ENCODE assay signal across 10 cellular contexts in genomic region chr11:119319136-119319701, GRCh38. TPM values are rescaled to one million over a fixed set of nuclear protein-coding genes. Genes with fewer than 3 reads are reported as not detected.
DNase-seq lines count a peak whose midpoint lies in the region; ATAC-seq and TF ChIP-seq lines count a peak whose summit lies in the region.
"Had no signal": no experiment of that assay in that cellular context is flagged by ENCODE, and none has a peak within 500 bp of the region (broad histone marks: within the 10 kb centered on the region; RNA-seq: fewer than 3 reads in every experiment).

No MANE protein-coding gene starts in this region.

- peaks cover 7% of the 10 kb centered on the region for H3K27me3 Mint-ChIP-seq in CD8-positive, alpha-beta T cell (ENCODE audit: low read depth)
- H3K27me3 Mint-ChIP-seq in osteocyte (ENCODE audit: unreplicated experiment), result no peaks in the 10 kb centered on the region

- peak overlapping the region; percentile 83 for H2AK9ac ChIP-seq in IMR-90 (replicated peaks; ENCODE audit: low read depth, low read length, poor library complexity)

- POLR2A ChIA-PET in CD8-positive, alpha-beta T cell (lab: Charles Lee), result no interaction called here
- POLR2A ChIA-PET in IMR-90 (lab: Charles Lee; ENCODE audit: unreplicated experiment), result interaction anchor here (0.5 to 1.0 kb wide), 2 partner anchors 18 to 67 kb away, joined by 3 to 12 read pairs; no protein-coding TSS in a partner anchor

- peak overlapping the region; percentile 69 for H2BK5ac ChIP-seq in IMR-90 (ENCODE audit: low read depth, low read length, poor library complexity, severe bottlenecking)

- peaks cover 42% of the 10 kb centered on the region for H3K4me1 Mint-ChIP-seq in CD8-positive, alpha-beta T cell (ENCODE audit: low read depth)
- H3K4me1 Mint-ChIP-seq in osteocyte (ENCODE audit: unreplicated experiment), result peaks cover 50% of the 10 kb centered on the region

- no peak overlapping the region for H3K27ac ChIP-seq in CD8-positive, alpha-beta T cell (ENCODE audit: low read depth, low read length)
- peak overlapping the region; percentile 38 for H3K27ac ChIP-seq in IMR-90 (ENCODE audit: insufficient read depth, low read length)
- peak overlapping the region; percentile 27 for H3K27ac ChIP-seq in effector memory CD4-positive, alpha-beta T cell (ENCODE audit: insufficient read depth, low read length, poor library complexity, severe bottlenecking)

- H3K23ac ChIP-seq in IMR-90 (ENCODE audit: low read depth, low read length), result peak overlapping the region; percentile 72

- DNase-seq in CD8-positive, alpha-beta T cell, result peak in 1 of 7 experiments; percentile 45
- DNase-seq in IMR-90 (no peak), osteocyte (ENCODE audit: extremely low spot score, unreplicated experiment) (no peak), inferior parietal cortex (ENCODE audit: extremely low spot score) (no peak)
- no peak for DNase-seq in effector memory CD4-positive, alpha-beta T cell
- DNase-seq in activated CD4-positive, CD25-positive, alpha-beta regulatory T cell (lab: John Stamatoyannopoulos, UW), result no peak

- peak overlapping the region; percentile 90 for H2AFZ ChIP-seq in IMR-90 (replicated peaks; ENCODE audit: low read length, poor library complexity)

- 100% methylated on average over 1 of the region's 8 CpGs; no CpG with 5 or more reads in 1 of the 2 experiments for WGBS in IMR-90 (ENCODE audit: extremely low coverage in 2 of 2, insufficient read length in 1 of 2), 2 experiments

- no peaks in the 10 kb centered on the region for H3K36me3 Mint-ChIP-seq in CD8-positive, alpha-beta T cell
- peaks cover 2% of the 10 kb centered on the region for H3K36me3 Mint-ChIP-seq in osteocyte (ENCODE audit: unreplicated experiment)

- in situ Hi-C loops in IMR-90 (cut with MboI; ENCODE audit: low sequenced_read_pairs), result no loop called here

- H3K27me3 ChIP-seq in CD8-positive, alpha-beta T cell (ENCODE audit: insufficient read depth, low read length), result peaks cover 12% of the 10 kb centered on the region
- H3K27me3 ChIP-seq in IMR-90 (ENCODE audit: control insufficient read depth, insufficient read depth, low read length), result no peaks in the 10 kb centered on the region
- peaks cover 21% of the 10 kb centered on the region for H3K27me3 ChIP-seq in effector memory CD4-positive, alpha-beta T cell (replicated peaks; ENCODE audit: control insufficient read depth, insufficient read depth, low read length, poor library complexity, severe bottlenecking)

- H3K4ac ChIP-seq in IMR-90 (ENCODE audit: low read depth, low read length), result peak overlapping the region; percentile 86

- peak overlapping the region; percentile 74 for H2AK5ac ChIP-seq in IMR-90 (ENCODE audit: low read depth, low read length)

- no peaks in the 10 kb centered on the region for H3K36me3 ChIP-seq in CD8-positive, alpha-beta T cell (ENCODE audit: insufficient read depth, low read length)
- H3K36me3 ChIP-seq in IMR-90 (ENCODE audit: control insufficient read depth, insufficient read depth, low read length), result peaks cover 6% of the 10 kb centered on the region
- no peaks in the 10 kb centered on the region for H3K36me3 ChIP-seq in effector memory CD4-positive, alpha-beta T cell (ENCODE audit: control insufficient read depth, insufficient read depth, low read length)

- H3K9me3 Mint-ChIP-seq in CD8-positive, alpha-beta T cell, result no peaks in the 10 kb centered on the region
- no peaks in the 10 kb centered on the region for H3K9me3 Mint-ChIP-seq in osteocyte (ENCODE audit: unreplicated experiment)

- peak overlapping the region; percentile 78; the same call in 2 of the 3 replicates for H2BK15ac ChIP-seq in IMR-90 (ENCODE audit: low read depth, low read length)

- H3K56ac ChIP-seq in IMR-90 (ENCODE audit: extremely low read depth, insufficient read depth, low read length), result peak overlapping the region; percentile 47; the same call in 1 of the 2 replicates

- no peak for TF ChIP-seq RAD21 in IMR-90 (IDR thresholded peaks at IDR 0.05; ENCODE audit: low read length)

- peak overlapping the region; percentile 61 for H4K5ac ChIP-seq in IMR-90 (ENCODE audit: low read depth, low read length)

- no peak for ATAC-seq in CD8-positive, alpha-beta T cell
- ATAC-seq in IMR-90 (ENCODE audit: low read depth) (no peak), HG03196 (IDR thresholded peaks at IDR 0.05; ENCODE audit: unreplicated experiment) (no peak), HG03108 (IDR thresholded peaks at IDR 0.05; ENCODE audit: unreplicated experiment) (no peak)

- CTCF ChIA-PET in CD8-positive, alpha-beta T cell (lab: Charles Lee), result interaction anchor here (1.1 kb wide), 1 partner anchor 11 kb away, joined by 3 read pairs; no protein-coding TSS in a partner anchor
- CTCF ChIA-PET in IMR-90 (lab: Yijun Ruan, JAX), result interaction anchor here (0.6 to 1.1 kb wide), 2 partner anchors 19 to 21 kb away, joined by 3 read pairs; no protein-coding TSS in a partner anchor

- H3K9me3 ChIP-seq in CD8-positive, alpha-beta T cell (ENCODE audit: low read length), result no peaks in the 10 kb centered on the region
- H3K9me3 ChIP-seq in IMR-90 (ENCODE audit: control insufficient read depth, insufficient read depth, low read length), result no peaks in the 10 kb centered on the region
- no peaks in the 10 kb centered on the region for H3K9me3 ChIP-seq in effector memory CD4-positive, alpha-beta T cell (ENCODE audit: control insufficient read depth, low read length)

- peak overlapping the region; percentile 44 for H3K4me3 Mint-ChIP-seq in CD8-positive, alpha-beta T cell
- peak overlapping the region; percentile 52 for H3K4me3 Mint-ChIP-seq in osteocyte (ENCODE audit: unreplicated experiment)

- no peak overlapping the region for H3K4me2 ChIP-seq in IMR-90 (ENCODE audit: low read depth, low read length)

- peaks cover 11 to 55% of the 10 kb centered on the region in 2 experiments; a peak in 3 of 4 replicates for H3K79me1 ChIP-seq in IMR-90 (ENCODE audit: low read depth in 1 of 2, low read length in 2 of 2)

- H4K20me1 ChIP-seq in IMR-90 (ENCODE audit: insufficient read depth, low read length), result peaks cover 19% of the 10 kb centered on the region

- H3K4me1 ChIP-seq in CD8-positive, alpha-beta T cell (ENCODE audit: insufficient read depth, low read length), result peaks cover 36% of the 10 kb centered on the region
- H3K4me1 ChIP-seq in IMR-90 (ENCODE audit: control insufficient read depth, insufficient read depth, low read length), result peaks cover 49% of the 10 kb centered on the region
- H3K4me1 ChIP-seq in effector memory CD4-positive, alpha-beta T cell (ENCODE audit: control insufficient read depth, insufficient read depth, low read length, poor library complexity, severe bottlenecking), result peaks cover 56% of the 10 kb centered on the region

- H3K14ac ChIP-seq in IMR-90 (replicated peaks; ENCODE audit: low read depth, low read length), result peak overlapping the region; percentile 87

- H3K9ac ChIP-seq in IMR-90 (ENCODE audit: low read depth, low read length), result peak overlapping the region; percentile 6; the same call in 1 of the 2 replicates

- peak overlapping the region; percentile 91 for H4K91ac ChIP-seq in IMR-90 (ENCODE audit: insufficient read depth, low read depth, low read length)

- no TSS peak for BruUV-seq in IMR-90 (replicated peaks; lab: Mats Ljungman, UMichigan)

- H4K8ac ChIP-seq in IMR-90 (ENCODE audit: low read depth in 2 of 2, low read length in 2 of 2), result peak overlapping the region; percentile 23 to 77

- dilution Hi-C loops in IMR-90 (cut with HindIII; ENCODE audit: low sequenced_read_pairs, unreplicated experiment), result no loop called here

- H3K27ac Mint-ChIP-seq in CD8-positive, alpha-beta T cell, result peak overlapping the region; percentile 64
- peak overlapping the region; percentile 92 for H3K27ac Mint-ChIP-seq in osteocyte (ENCODE audit: unreplicated experiment)

- intact Hi-C loops in CD8-positive, alpha-beta T cell (cut with DNase I, micrococcal nuclease), result no loop called here
- intact Hi-C loops in IMR-90 (cut with micrococcal nuclease), result no loop called here

- peak overlapping the region; percentile 92 for H2BK120ac ChIP-seq in IMR-90 (ENCODE audit: low read depth, low read length)

- H3K4me3 ChIP-seq in CD8-positive, alpha-beta T cell (ENCODE audit: low read depth, low read length), result no peak overlapping the region
- no peak overlapping the region for H3K4me3 ChIP-seq in IMR-90 (ENCODE audit: insufficient read depth, low read depth, low read length)
- H3K4me3 ChIP-seq in effector memory CD4-positive, alpha-beta T cell (ENCODE audit: insufficient read depth, low read depth, low read length, poor library complexity, severe bottlenecking), result no peak overlapping the region

- TF ChIP-seq CTCF in CD8-positive, alpha-beta T cell (IDR thresholded peaks at IDR 0.05), result no peak
- TF ChIP-seq CTCF in IMR-90 (conservative IDR thresholded peaks at IDR 0.05; ENCODE audit: low read depth, low read length) (no peak), osteocyte (IDR thresholded peaks at IDR 0.05) (no peak)

- no peak for TF ChIP-seq POLR2A in IMR-90 (IDR thresholded peaks at IDR 0.05; ENCODE audit: low read depth, low read length)

- H2BK20ac ChIP-seq in IMR-90 (ENCODE audit: low read depth, low read length), result peak overlapping the region; percentile 86

- peaks cover 24% of the 10 kb centered on the region for H3K9me1 ChIP-seq in IMR-90 (ENCODE audit: insufficient read depth, low read length)

- H3K18ac ChIP-seq in IMR-90 (ENCODE audit: low read depth, low read length), result peak overlapping the region; percentile 30

TF ChIP-seq in IMR-90, 13 proteins besides CTCF, POLR2A, EP300 and RAD21 (continues in another document):
- no peak for TF ChIP-seq FOS (IDR thresholded peaks at IDR 0.05; ENCODE audit: low read depth, low read length)
- TF ChIP-seq SMC3 (IDR thresholded peaks at IDR 0.05; ENCODE audit: low read depth, low read length), result no peak
- no peak for TF ChIP-seq BHLHE40 (IDR thresholded peaks at IDR 0.05; ENCODE audit: low read depth, low read length)

RNA-seq across cellular contexts. Expression of gene MCAM, which starts 2.3 kb away (rescaled TPM):
- total RNA-seq in CD8-positive, alpha-beta T cell, result 10 to 100 TPM; 16.1 to 18.3 TPM
- total RNA-seq in IMR-90 (2012; rRNA removed) (131 and 165 TPM in 2 replicates), osteocyte (74.8 and 74.9 TPM in 2 replicates)
- 79.4 and 95.1 TPM in 2 replicates for polyA plus RNA-seq in IMR-90 (2012; rRNA removed)
- 197 and 220 TPM in 2 replicates for polyA plus RNA-seq in IMR-90 (2012; cell fraction: cytosol; rRNA removed)
- polyA plus RNA-seq in IMR-90 (2012; cell fraction: nucleus; rRNA removed; ENCODE audit: low replicate concordance), result 58.2 and 150 TPM in 2 replicates

RNA-seq across cellular contexts. Expression of gene RNF26, which starts 15.1 kb away (rescaled TPM):
- 10 to 100 TPM; 20.9 TPM for total RNA-seq in CD8-positive, alpha-beta T cell
- total RNA-seq in IMR-90 (2012; rRNA removed) (3.4 and 3.6 TPM in 2 replicates), osteocyte (28.9 and 30.2 TPM in 2 replicates)
- 36.7 and 38.1 TPM in 2 replicates for polyA plus RNA-seq in IMR-90 (2012; rRNA removed)
- 34.0 and 44.0 TPM in 2 replicates for polyA plus RNA-seq in IMR-90 (2012; cell fraction: cytosol; rRNA removed)
- 7.8 and 14.3 TPM in 2 replicates for polyA plus RNA-seq in IMR-90 (2012; cell fraction: nucleus; rRNA removed; ENCODE audit: low replicate concordance)

RNA-seq across cellular contexts. Expression of gene C1QTNF5, which starts 21.5 kb away (rescaled TPM):
- total RNA-seq in CD8-positive, alpha-beta T cell, result not detected
- total RNA-seq in IMR-90 (2012; rRNA removed), result 1.9 and 2.0 TPM in 2 replicates
- 5.4 and 5.8 TPM in 2 replicates for polyA plus RNA-seq in IMR-90 (2012; rRNA removed)
- polyA plus RNA-seq in IMR-90 (2012; cell fraction: cytosol; rRNA removed), result 5.1 and 9.5 TPM in 2 replicates
- polyA plus RNA-seq in IMR-90 (2012; cell fraction: nucleus; rRNA removed; ENCODE audit: low replicate concordance), result 5.6 and 7.4 TPM in 2 replicates
- 8.4 and 9.3 TPM in 2 replicates for total RNA-seq in osteocyte

RNA-seq across cellular contexts. Expression of gene MFRP, which starts 27.3 kb away (rescaled TPM):
- not detected for total RNA-seq in CD8-positive, alpha-beta T cell
- total RNA-seq in IMR-90 (2012; rRNA removed) (not detected in 2 replicates), osteocyte (not detected in 2 replicates)
- polyA plus RNA-seq in IMR-90 (2012; rRNA removed), result not detected in 2 replicates
- polyA plus RNA-seq in IMR-90 (2012; cell fraction: cytosol; rRNA removed), result 0.02 and 0.05 TPM in 2 replicates
- polyA plus RNA-seq in IMR-90 (2012; cell fraction: nucleus; rRNA removed; ENCODE audit: low replicate concordance), result not detected in 2 replicates
- total RNA-seq: RPMI7951, ureter had no signal
